1 cellular context compared by ENCODE assay signal in the genomic region with DNA sequence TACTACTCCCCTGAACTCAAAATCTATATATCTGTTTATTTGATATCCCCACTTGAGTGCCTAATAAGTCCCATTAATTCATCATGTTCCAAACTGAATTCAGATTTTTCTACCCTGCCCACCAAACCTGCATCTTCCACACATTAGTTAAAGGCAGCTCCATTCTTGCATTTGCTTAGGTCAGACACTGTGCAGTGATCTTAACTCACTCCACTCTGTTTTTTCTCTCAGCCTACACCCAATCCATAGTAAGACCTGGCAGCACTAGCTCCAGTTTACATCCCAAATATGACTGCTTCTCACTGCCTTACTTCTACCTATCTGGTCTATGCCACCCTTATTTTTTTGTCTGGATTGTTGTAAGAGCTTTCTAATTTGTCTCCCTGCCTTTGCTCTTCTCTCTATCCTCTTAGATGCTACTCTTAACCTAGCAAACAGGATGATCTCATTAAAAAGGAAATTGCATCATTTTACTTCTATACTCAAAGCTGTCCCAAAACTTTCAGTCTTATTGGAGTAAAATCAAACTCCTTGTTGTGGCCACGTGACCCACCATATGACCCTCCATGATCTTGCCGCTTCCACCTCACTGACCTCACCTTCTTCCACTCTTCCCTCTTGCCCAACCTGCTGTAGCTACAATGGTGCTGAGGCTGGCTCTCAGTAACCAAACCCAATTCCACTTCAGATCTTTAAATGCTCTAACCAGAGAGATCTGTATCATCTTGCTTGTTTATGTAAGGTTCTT.
TF ChIP-seq lines count a peak whose summit lies in the region.

No MANE protein-coding gene starts in this region.

TF ChIP-seq in K562, 482 proteins besides CTCF, POLR2A, EP300 and RAD21 (continued from another document):
- TF ChIP-seq, protein P1, sequence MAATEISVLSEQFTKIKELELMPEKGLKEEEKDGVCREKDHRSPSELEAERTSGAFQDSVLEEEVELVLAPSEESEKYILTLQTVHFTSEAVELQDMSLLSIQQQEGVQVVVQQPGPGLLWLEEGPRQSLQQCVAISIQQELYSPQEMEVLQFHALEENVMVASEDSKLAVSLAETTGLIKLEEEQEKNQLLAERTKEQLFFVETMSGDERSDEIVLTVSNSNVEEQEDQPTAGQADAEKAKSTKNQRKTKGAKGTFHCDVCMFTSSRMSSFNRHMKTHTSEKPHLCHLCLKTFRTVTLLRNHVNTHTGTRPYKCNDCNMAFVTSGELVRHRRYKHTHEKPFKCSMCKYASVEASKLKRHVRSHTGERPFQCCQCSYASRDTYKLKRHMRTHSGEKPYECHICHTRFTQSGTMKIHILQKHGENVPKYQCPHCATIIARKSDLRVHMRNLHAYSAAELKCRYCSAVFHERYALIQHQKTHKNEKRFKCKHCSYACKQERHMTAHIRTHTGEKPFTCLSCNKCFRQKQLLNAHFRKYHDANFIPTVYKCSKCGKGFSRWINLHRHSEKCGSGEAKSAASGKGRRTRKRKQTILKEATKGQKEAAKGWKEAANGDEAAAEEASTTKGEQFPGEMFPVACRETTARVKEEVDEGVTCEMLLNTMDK (IDR thresholded peaks at IDR 0.05; ENCODE audit: borderline replicate concordance, insufficient read depth, low read depth, low read length, poor library complexity, severe bottlenecking): no peak
- no peak for TF ChIP-seq ZNF76 (CRISPR knock-in tag; IDR thresholded peaks at IDR 0.05; ENCODE audit: borderline replicate concordance)
- TF ChIP-seq, protein P2, sequence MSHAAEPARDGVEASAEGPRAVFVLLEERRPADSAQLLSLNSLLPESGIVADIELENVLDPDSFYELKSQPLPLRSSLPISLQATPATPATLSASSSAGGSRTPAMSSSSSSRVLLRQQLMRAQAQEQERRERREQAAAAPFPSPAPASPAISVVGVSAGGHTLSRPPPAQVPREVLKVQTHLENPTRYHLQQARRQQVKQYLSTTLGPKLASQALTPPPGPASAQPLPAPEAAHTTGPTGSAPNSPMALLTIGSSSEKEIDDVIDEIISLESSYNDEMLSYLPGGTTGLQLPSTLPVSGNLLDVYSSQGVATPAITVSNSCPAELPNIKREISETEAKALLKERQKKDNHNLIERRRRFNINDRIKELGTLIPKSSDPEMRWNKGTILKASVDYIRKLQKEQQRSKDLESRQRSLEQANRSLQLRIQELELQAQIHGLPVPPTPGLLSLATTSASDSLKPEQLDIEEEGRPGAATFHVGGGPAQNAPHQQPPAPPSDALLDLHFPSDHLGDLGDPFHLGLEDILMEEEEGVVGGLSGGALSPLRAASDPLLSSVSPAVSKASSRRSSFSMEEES (CRISPR knock-in tag; IDR thresholded peaks at IDR 0.05): peak; percentile 64
- TF ChIP-seq CCNT2 (IDR thresholded peaks at IDR 0.05; ENCODE audit: borderline replicate concordance, extremely low read depth, insufficient read length, low read depth, low read length): no peak
- no peak for TF ChIP-seq PPARD (CRISPR knock-in tag; IDR thresholded peaks at IDR 0.05)
- TF ChIP-seq EGR1 (conservative IDR thresholded peaks at IDR 0.05): no peak
- TF ChIP-seq ZNF75A (CRISPR knock-in tag; IDR thresholded peaks at IDR 0.05): no peak
- no peak for TF ChIP-seq TAF9B (IDR thresholded peaks at IDR 0.05; ENCODE audit: partially characterized antibody)
